ENCODE assay signal across 23 cellular contexts in the genomic region with DNA sequence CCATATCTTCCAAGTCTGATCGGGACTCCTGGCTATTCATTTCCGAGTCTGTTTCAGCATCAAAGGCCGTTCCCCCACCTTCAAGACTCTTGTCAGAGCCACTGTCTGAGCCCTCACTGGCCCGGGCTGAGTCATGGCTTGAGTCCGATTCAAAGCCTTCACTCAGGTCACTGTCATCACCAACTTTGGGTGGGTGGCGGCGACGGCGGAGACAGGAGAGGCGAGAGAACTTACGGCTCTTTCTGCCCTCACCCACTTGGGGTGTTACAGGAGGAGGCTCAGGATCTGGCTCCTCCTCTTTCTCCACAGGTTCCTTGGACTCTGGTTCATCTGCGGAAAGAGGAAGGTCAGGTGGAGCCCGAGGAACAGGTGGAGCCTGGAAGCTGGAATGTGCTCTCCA. TPM values are rescaled to one million over a fixed set of nuclear protein-coding genes. Genes with fewer than 3 reads are reported as not detected.
"Had no signal": no experiment of that assay in that cellular context is flagged by ENCODE, and none has a peak within 500 bp of the region (broad histone marks: within the 10 kb centered on the region; RNA-seq: fewer than 3 reads in every experiment).

No MANE protein-coding gene starts in this region.

- H3K9me3 ChIP-seq: ascending aorta, gastrocnemius medialis, left lung, tibial artery had no signal

- FAIRE-seq: kidney, urothelium cell line had no signal

- H3K27me3 ChIP-seq: ascending aorta, gastrocnemius medialis, left lung, tibial artery had no signal

- DNase-seq: activated CD4-positive, alpha-beta T cell treated with anti-CD3 and anti-CD28 coated beads for 1 hour; activated CD8-positive, alpha-beta memory T cell treated with anti-CD3 and anti-CD28 coated beads for 24 hours; activated CD8-positive, alpha-beta memory T cell treated with anti-CD3 and anti-CD28 coated beads, Interleukin-2, amount 50 U/mL, for 48 hours; activated gamma-delta T cell; activated T-cell treated with anti-CD3 and anti-CD28 coated beads, Interleukin-2, amount 50 U/mL, for 72 hours; cerebellar nuclear complex; cortex of kidney; gastrocnemius medialis; head of caudate nucleus; kidney; stimulated activated CD4-positive, alpha-beta T cell treated with anti-CD3 and anti-CD28 coated beads, Interleukin-12 subunit alpha, Interleukin-12 subunit beta, amount 100 ng/mL, for 4 hours; stimulated activated CD4-positive, alpha-beta T cell treated with anti-CD3 and anti-CD28 coated beads, Interleukin-1b, Interleukin-23, amount 100 ng/mL, for 48 hours; stimulated activated CD8-positive, alpha-beta memory T cell treated with anti-CD3 and anti-CD28 coated beads, Interleukin-4, amount 100 ng/mL, for 48 hours; stimulated activated naive CD4-positive, alpha-beta T cell treated with Interleukin-2 at 50 U/mL for 16 hours; T-helper 2 cell; tibial artery; WERI-Rb-1 had no signal

- ATAC-seq: activated T-cell treated with anti-CD3 and anti-CD28 coated beads, Interleukin-2, amount 50 U/mL, for 72 hours; esophagus mucosa; gastrocnemius medialis; left lung had no signal

- H3K9me3 Mint-ChIP-seq: activated naive CD4-positive, alpha-beta T cell treated with anti-CD3 and anti-CD28 coated beads, Interleukin-2, amount 50 U/mL, for 24 hours; activated T-cell treated with anti-CD3 and anti-CD28 coated beads, Interleukin-2, amount 50 U/mL, for 72 hours had no signal

- H3K4me3 Mint-ChIP-seq: activated naive CD4-positive, alpha-beta T cell treated with anti-CD3 and anti-CD28 coated beads, Interleukin-2, amount 50 U/mL, for 24 hours; activated T-cell treated with anti-CD3 and anti-CD28 coated beads, Interleukin-2, amount 50 U/mL, for 72 hours had no signal

- H3K27ac Mint-ChIP-seq: activated naive CD4-positive, alpha-beta T cell treated with anti-CD3 and anti-CD28 coated beads, Interleukin-2, amount 50 U/mL, for 24 hours; activated T-cell treated with anti-CD3 and anti-CD28 coated beads, Interleukin-2, amount 50 U/mL, for 72 hours; progenitor cell of endocrine pancreas had no signal

- H3K4me3 ChIP-seq: ascending aorta, gastrocnemius medialis, left lung, tibial artery had no signal

- H3K27me3 Mint-ChIP-seq: activated naive CD4-positive, alpha-beta T cell treated with anti-CD3 and anti-CD28 coated beads, Interleukin-2, amount 50 U/mL, for 24 hours; progenitor cell of endocrine pancreas had no signal

- H3K27ac ChIP-seq: ascending aorta, gastrocnemius medialis, left lung, tibial artery, WERI-Rb-1 had no signal

- H3K4me1 ChIP-seq: ascending aorta, gastrocnemius medialis, left lung, tibial artery had no signal

RNA-seq across cellular contexts. Expression of a gene that starts 18.1 kb away (rescaled TPM):
- total RNA-seq: ascending aorta had no signal

RNA-seq across cellular contexts. Expression of a gene that starts 18.2 kb away (rescaled TPM):
- total RNA-seq: ascending aorta had no signal

RNA-seq across cellular contexts. Expression of a gene that starts 24.1 kb away (rescaled TPM):
- total RNA-seq: gastrocnemius medialis had no signal
